Comparison of ENCODE assay signal across 11 cellular contexts in genomic region chr22:19810381-19811141, GRCh38. TPM values are rescaled to one million over a fixed set of nuclear protein-coding genes. Genes with fewer than 3 reads are reported as not detected.
DNase-seq lines count a peak whose midpoint lies in the region; FAIRE-seq and TF ChIP-seq lines count a peak whose summit lies in the region.
"Had no signal": no experiment of that assay in that cellular context is flagged by ENCODE, and none has a peak within 500 bp of the region (broad histone marks: within the 10 kb centered on the region; RNA-seq: fewer than 3 reads in every experiment).

No MANE protein-coding gene starts in this region.

- 96% methylated on average over 21 of the region's 23 CpGs for WGBS in SK-N-SH (ENCODE audit: low lambda C conversion rate)
- WGBS in hepatocyte (ENCODE audit: low lambda C conversion rate, missing lambda C conversion rate): 89% methylated on average over 22 of the region's 23 CpGs
- 59% methylated on average over 7 of the region's 23 CpGs for WGBS in mammary epithelial cell (ENCODE audit: low coverage, missing lambda C conversion rate)

- H3K27ac ChIP-seq in SK-N-SH (ENCODE audit: low read depth in 2 of 2, low read length in 1 of 2): no peak overlapping the region
- H3K27ac ChIP-seq in hepatocyte: no peak overlapping the region
- H3K27ac ChIP-seq in mammary epithelial cell (ENCODE audit: insufficient read depth, low read depth, low read length): no peak overlapping the region
- H3K27ac ChIP-seq: left ventricle myocardium inferior had no signal

- H3K4me1 ChIP-seq in SK-N-SH (ENCODE audit: control insufficient read depth in 1 of 2, insufficient read depth in 2 of 2, low read depth in 1 of 2, low read length in 1 of 2) (peaks cover 0 to 39% of the 10 kb centered on the region in 2 experiments; a peak in 1 of 4 replicates), hepatocyte (ENCODE audit: insufficient read depth) (no peaks in the 10 kb centered on the region), mammary epithelial cell (ENCODE audit: insufficient read depth, low read length) (peaks cover 38% of the 10 kb centered on the region)

- H4K20me1 ChIP-seq in SK-N-SH (ENCODE audit: insufficient read depth): no peaks in the 10 kb centered on the region
- H4K20me1 ChIP-seq in hepatocyte (ENCODE audit: insufficient read depth, poor library complexity, severe bottlenecking): no peaks in the 10 kb centered on the region
- no peaks in the 10 kb centered on the region for H4K20me1 ChIP-seq in mammary epithelial cell (ENCODE audit: insufficient read depth, low read length)

- H2AFZ ChIP-seq in SK-N-SH (ENCODE audit: low read depth) (no peak overlapping the region), hepatocyte (no peak overlapping the region), mammary epithelial cell (ENCODE audit: low read depth, low read length) (no peak overlapping the region)

- no peak for FAIRE-seq in RCC 7860 (lab: Jason Lieb, UNC)

- no peaks in the 10 kb centered on the region for H3K36me3 Mint-ChIP-seq in activated CD4-positive, alpha-beta T cell treated with anti-CD3 and anti-CD28 coated beads, Interleukin-2, amount 10 ng/mL, durations not matched to agents 7 days and 5 days (ENCODE audit: low read depth)
- no peaks in the 10 kb centered on the region for H3K36me3 Mint-ChIP-seq in activated CD4-positive, alpha-beta T cell treated with anti-CD3 and anti-CD28 coated beads, Interleukin-2, amount 10 ng/mL, durations not matched to agents 24 days and 14 days (ENCODE audit: low read depth)

- no peak for TF ChIP-seq RAD21 in SK-N-SH (IDR thresholded peaks at IDR 0.05; ENCODE audit: low read length)

- intact Hi-C loops in activated CD4-positive, alpha-beta T cell treated with anti-CD3 and anti-CD28 coated beads, Interleukin-2, amount 10 ng/mL, durations not matched to agents 24 days and 14 days (cut with micrococcal nuclease): no loop called here
- intact Hi-C loops in mammary epithelial cell (cut with micrococcal nuclease): no loop called here

- no peak overlapping the region for H3K4me3 Mint-ChIP-seq in activated CD4-positive, alpha-beta T cell treated with anti-CD3 and anti-CD28 coated beads, Interleukin-2, amount 10 ng/mL, durations not matched to agents 7 days and 5 days
- no peak overlapping the region for H3K4me3 Mint-ChIP-seq in activated CD4-positive, alpha-beta T cell treated with anti-CD3 and anti-CD28 coated beads, Interleukin-2, amount 10 ng/mL, durations not matched to agents 24 days and 14 days

- H3K79me2 ChIP-seq in SK-N-SH (ENCODE audit: insufficient read depth) (no peaks in the 10 kb centered on the region), hepatocyte (no peaks in the 10 kb centered on the region), mammary epithelial cell (ENCODE audit: insufficient read depth, low read length) (no peaks in the 10 kb centered on the region)

- CTCF ChIA-PET in activated CD4-positive, alpha-beta T cell treated with anti-CD3 and anti-CD28 coated beads, Interleukin-2, amount 10 ng/mL, durations not matched to agents 7 days and 5 days (lab: Charles Lee): interaction anchor here (0.6 to 1.3 kb wide), 3 partner anchors 54 to 1963 kb away, joined by 3 to 4 read pairs (median 3); no protein-coding TSS in a partner anchor
- CTCF ChIA-PET in SK-N-SH (lab: Yijun Ruan, JAX) (interaction anchor here (0.8 to 2.5 kb wide), 7 partner anchors 10 to 100 kb away, joined by 3 to 12 read pairs (median 4); no protein-coding TSS in a partner anchor), mammary epithelial cell (lab: Charles Lee; ENCODE audit: low non-redundant PET) (interaction anchor here (0.6 kb wide), 1 partner anchor 32 kb away, joined by 5 read pairs; no protein-coding TSS in a partner anchor)

- peak; percentile 35 for DNase-seq in activated CD4-positive, alpha-beta T cell treated with anti-CD3 and anti-CD28 coated beads, Interleukin-2, amount 10 ng/mL, durations not matched to agents 7 days and 5 days
- no peak for DNase-seq in activated CD4-positive, alpha-beta T cell treated with anti-CD3 and anti-CD28 coated beads, Interleukin-2, amount 10 ng/mL, durations not matched to agents 24 days and 14 days
- DNase-seq in SK-N-SH: peak; percentile 57
- peak; percentile 3 for DNase-seq in hepatocyte (ENCODE audit: low spot score)
- peak; percentile 67 for DNase-seq in skeletal muscle cell (ENCODE audit: low read depth)
- no peak for DNase-seq in mammary epithelial cell
- DNase-seq in COLO668 (lab: John Stamatoyannopoulos, UW; ENCODE audit: unreplicated experiment): no peak
- no peak for DNase-seq in RCC 7860 (ENCODE audit: low spot score)
- DNase-seq: erythroblast, left ventricle myocardium inferior had no signal

- POLR2A ChIA-PET in activated CD4-positive, alpha-beta T cell treated with anti-CD3 and anti-CD28 coated beads, Interleukin-2, amount 10 ng/mL, durations not matched to agents 7 days and 5 days (lab: Charles Lee): no interaction called here
- POLR2A ChIA-PET in SK-N-SH (lab: Yijun Ruan, JAX): no interaction called here

- H3K4me2 ChIP-seq in SK-N-SH: no peak overlapping the region
- H3K4me2 ChIP-seq in hepatocyte: no peak overlapping the region
- H3K4me2 ChIP-seq in mammary epithelial cell (ENCODE audit: insufficient read depth, low read depth, low read length): no peak overlapping the region

- H3K36me3 ChIP-seq in SK-N-SH (replicated peaks in 1 of 2; ENCODE audit: control insufficient read depth in 1 of 2, insufficient read depth in 2 of 2, low read length in 1 of 2) (no peaks in the 10 kb centered on the region), hepatocyte (replicated peaks; ENCODE audit: insufficient read depth, low read depth) (no peaks in the 10 kb centered on the region), mammary epithelial cell (ENCODE audit: insufficient read depth, low read length) (no peaks in the 10 kb centered on the region)
- H3K36me3 ChIP-seq: left ventricle myocardium inferior had no signal

- H3K4me3 ChIP-seq in SK-N-SH (ENCODE audit: low read depth in 2 of 2, low read length in 1 of 2): no peak overlapping the region
- no peak overlapping the region for H3K4me3 ChIP-seq in hepatocyte
- H3K4me3 ChIP-seq in skeletal muscle cell (ENCODE audit: low read depth, low read length): no peak overlapping the region
- H3K4me3 ChIP-seq in mammary epithelial cell (replicated peaks in 1 of 3; ENCODE audit: insufficient read depth in 1 of 3, low read depth in 2 of 3, low read length in 3 of 3): no peak overlapping the region
- H3K4me3 ChIP-seq: left ventricle myocardium inferior had no signal

- H3K9ac ChIP-seq in SK-N-SH (no peak overlapping the region), mammary epithelial cell (ENCODE audit: insufficient read depth, low read length) (no peak overlapping the region)

- TF ChIP-seq CTCF in SK-N-SH (IDR thresholded peaks at IDR 0.05) (no peak), hepatocyte (IDR thresholded peaks at IDR 0.05; ENCODE audit: poor library complexity) (no peak), mammary epithelial cell (conservative IDR thresholded peaks at IDR 0.05 in 1 of 2, IDR thresholded peaks at IDR 0.05 in 1 of 2; ENCODE audit: extremely low read depth in 1 of 2, insufficient read depth in 1 of 2, low read depth in 1 of 2, low read length in 2 of 2) (no peak)

- in situ Hi-C loops in mammary epithelial cell (cut with MboI; ENCODE audit: low sequenced_read_pairs in 2 of 2): loop anchor here in 1 of 2 donors (10.0 kb wide), 1 partner anchor 56 kb away; no protein-coding TSS in a partner anchor

- no TSS peak for BruUV-seq in mammary epithelial cell (replicated peaks; lab: Mats Ljungman, UMichigan)

- dilution Hi-C loops in mammary epithelial cell (cut with HindIII; ENCODE audit: low sequenced_read_pairs): no loop called here

- H3K9me3 ChIP-seq in SK-N-SH: no peaks in the 10 kb centered on the region
- H3K9me3 ChIP-seq in hepatocyte (ENCODE audit: low read depth): no peaks in the 10 kb centered on the region
- no peaks in the 10 kb centered on the region for H3K9me3 ChIP-seq in mammary epithelial cell (replicated peaks; ENCODE audit: insufficient read depth, low read length)
- H3K9me3 ChIP-seq: left ventricle myocardium inferior had no signal

- H3K27me3 ChIP-seq in SK-N-SH (ENCODE audit: insufficient read depth) (no peaks in the 10 kb centered on the region), hepatocyte (no peaks in the 10 kb centered on the region), mammary epithelial cell (ENCODE audit: insufficient read depth, low read length) (no peaks in the 10 kb centered on the region)

- no peaks in the 10 kb centered on the region for H3K9me3 Mint-ChIP-seq in activated CD4-positive, alpha-beta T cell treated with anti-CD3 and anti-CD28 coated beads, Interleukin-2, amount 10 ng/mL, durations not matched to agents 7 days and 5 days
- H3K9me3 Mint-ChIP-seq in activated CD4-positive, alpha-beta T cell treated with anti-CD3 and anti-CD28 coated beads, Interleukin-2, amount 10 ng/mL, durations not matched to agents 24 days and 14 days: no peaks in the 10 kb centered on the region

- H3K27me3 Mint-ChIP-seq in activated CD4-positive, alpha-beta T cell treated with anti-CD3 and anti-CD28 coated beads, Interleukin-2, amount 10 ng/mL, durations not matched to agents 7 days and 5 days: no peaks in the 10 kb centered on the region
- no peaks in the 10 kb centered on the region for H3K27me3 Mint-ChIP-seq in activated CD4-positive, alpha-beta T cell treated with anti-CD3 and anti-CD28 coated beads, Interleukin-2, amount 10 ng/mL, durations not matched to agents 24 days and 14 days

- no peaks in the 10 kb centered on the region for H3F3A ChIP-seq in SK-N-SH (replicated peaks; ENCODE audit: insufficient read depth)

- peak overlapping the region; percentile 2 for H3K27ac Mint-ChIP-seq in activated CD4-positive, alpha-beta T cell treated with anti-CD3 and anti-CD28 coated beads, Interleukin-2, amount 10 ng/mL, durations not matched to agents 7 days and 5 days
- no peak overlapping the region for H3K27ac Mint-ChIP-seq in activated CD4-positive, alpha-beta T cell treated with anti-CD3 and anti-CD28 coated beads, Interleukin-2, amount 10 ng/mL, durations not matched to agents 24 days and 14 days

- H3K9me2 ChIP-seq in SK-N-SH: no peaks in the 10 kb centered on the region
- H3K9me2 ChIP-seq in hepatocyte (replicated peaks; ENCODE audit: insufficient read depth): no peaks in the 10 kb centered on the region

- H3K4me1 Mint-ChIP-seq in activated CD4-positive, alpha-beta T cell treated with anti-CD3 and anti-CD28 coated beads, Interleukin-2, amount 10 ng/mL, durations not matched to agents 7 days and 5 days: peaks cover 15% of the 10 kb centered on the region
- no peaks in the 10 kb centered on the region for H3K4me1 Mint-ChIP-seq in activated CD4-positive, alpha-beta T cell treated with anti-CD3 and anti-CD28 coated beads, Interleukin-2, amount 10 ng/mL, durations not matched to agents 24 days and 14 days

- TF ChIP-seq EP300 in SK-N-SH (IDR thresholded peaks at IDR 0.05; ENCODE audit: borderline replicate concordance in 1 of 2, low read depth in 1 of 2, low read length in 1 of 2): no peak

RNA-seq across cellular contexts. Expression of gene GNB1L, which starts 44.1 kb away (rescaled TPM):
- 1 to 10 TPM; 5.3 to 7.3 TPM for total RNA-seq in activated CD4-positive, alpha-beta T cell treated with anti-CD3 and anti-CD28 coated beads, Interleukin-2, amount 10 ng/mL, durations not matched to agents 7 days and 5 days
- 21.1 and 21.4 TPM in 2 replicates for total RNA-seq in activated CD4-positive, alpha-beta T cell treated with anti-CD3 and anti-CD28 coated beads, Interleukin-2, amount 10 ng/mL, durations not matched to agents 24 days and 14 days
- polyA plus RNA-seq in SK-N-SH (2012; rRNA removed) (3.2 and 5.9 TPM in 2 replicates), hepatocyte (8.5 TPM in 2 replicates), mammary epithelial cell (7.9 TPM)
- 2.0 and 4.8 TPM in 2 replicates for polyA plus RNA-seq in SK-N-SH (2012; cell fraction: cytosol; rRNA removed)
- polyA plus RNA-seq in SK-N-SH (2012; cell fraction: nucleus; rRNA removed): 7.7 and 10.0 TPM in 2 replicates
- total RNA-seq in hepatocyte (2.6 and 4.1 TPM in 2 replicates), mammary epithelial cell (1 to 10 TPM; 3.8 to 7.8 TPM)
- polyA minus RNA-seq in mammary epithelial cell: 0.93 TPM

RNA-seq across cellular contexts. Expression of gene RTL10, which starts 44.1 kb away (rescaled TPM):
- 10 to 100 TPM; 21.4 to 21.5 TPM for total RNA-seq in activated CD4-positive, alpha-beta T cell treated with anti-CD3 and anti-CD28 coated beads, Interleukin-2, amount 10 ng/mL, durations not matched to agents 7 days and 5 days
- 20.0 and 23.4 TPM in 2 replicates for total RNA-seq in activated CD4-positive, alpha-beta T cell treated with anti-CD3 and anti-CD28 coated beads, Interleukin-2, amount 10 ng/mL, durations not matched to agents 24 days and 14 days
- 7.8 and 8.0 TPM in 2 replicates for polyA plus RNA-seq in SK-N-SH (2012; rRNA removed)
- polyA plus RNA-seq in SK-N-SH (2012; cell fraction: cytosol; rRNA removed): 3.0 and 4.0 TPM in 2 replicates
- polyA plus RNA-seq in SK-N-SH (2012; cell fraction: nucleus; rRNA removed): 23.0 and 24.3 TPM in 2 replicates
- 12.3 and 15.9 TPM in 2 replicates for total RNA-seq in hepatocyte
- polyA plus RNA-seq in hepatocyte: 12.9 and 13.0 TPM in 2 replicates
- total RNA-seq in mammary epithelial cell: 10 to 100 TPM; 20.7 to 21.9 TPM
- polyA plus RNA-seq in mammary epithelial cell: 17.8 TPM
- 72.2 TPM for polyA minus RNA-seq in mammary epithelial cell

RNA-seq across cellular contexts. Expression of gene TBX1, which starts 50.0 kb away (rescaled TPM):
- not detected for total RNA-seq in activated CD4-positive, alpha-beta T cell treated with anti-CD3 and anti-CD28 coated beads, Interleukin-2, amount 10 ng/mL, durations not matched to agents 7 days and 5 days
- 0.09 TPM in 1 of 2 replicates, not detected in the other for total RNA-seq in activated CD4-positive, alpha-beta T cell treated with anti-CD3 and anti-CD28 coated beads, Interleukin-2, amount 10 ng/mL, durations not matched to agents 24 days and 14 days
- polyA plus RNA-seq in SK-N-SH (2012; rRNA removed): not detected in 2 replicates
- 0.07 TPM in 1 of 2 replicates, not detected in the other for polyA plus RNA-seq in SK-N-SH (2012; cell fraction: cytosol; rRNA removed)
- polyA plus RNA-seq in SK-N-SH (2012; cell fraction: nucleus; rRNA removed): 0.29 and 0.41 TPM in 2 replicates
- not detected in 2 replicates for total RNA-seq in hepatocyte
- polyA plus RNA-seq in hepatocyte: 0.07 and 1.1 TPM in 2 replicates
- total RNA-seq in mammary epithelial cell: under 1 TPM in 1 of 2 donors, not detected in 1; 0.17 TPM
- polyA plus RNA-seq in mammary epithelial cell: not detected
- polyA minus RNA-seq in mammary epithelial cell: not detected
- total RNA-seq: MCF 10A had no signal

Comparison
In these comparisons a context has a peak if more than half of its experiments do, and no peak if none do; other contexts are left out.
1. DNase-seq: peak in activated CD4-positive, alpha-beta T cell treated with anti-CD3 and anti-CD28 coated beads, Interleukin-2, amount 10 ng/mL, durations not matched to agents 7 days and 5 days (single experiment), SK-N-SH (single experiment), hepatocyte (single experiment) and skeletal muscle cell (single experiment); none in activated CD4-positive, alpha-beta T cell treated with anti-CD3 and anti-CD28 coated beads, Interleukin-2, amount 10 ng/mL, durations not matched to agents 24 days and 14 days (single experiment), mammary epithelial cell (single experiment), COLO668 (single experiment) and RCC 7860 (single experiment).